In the genomic region with DNA sequence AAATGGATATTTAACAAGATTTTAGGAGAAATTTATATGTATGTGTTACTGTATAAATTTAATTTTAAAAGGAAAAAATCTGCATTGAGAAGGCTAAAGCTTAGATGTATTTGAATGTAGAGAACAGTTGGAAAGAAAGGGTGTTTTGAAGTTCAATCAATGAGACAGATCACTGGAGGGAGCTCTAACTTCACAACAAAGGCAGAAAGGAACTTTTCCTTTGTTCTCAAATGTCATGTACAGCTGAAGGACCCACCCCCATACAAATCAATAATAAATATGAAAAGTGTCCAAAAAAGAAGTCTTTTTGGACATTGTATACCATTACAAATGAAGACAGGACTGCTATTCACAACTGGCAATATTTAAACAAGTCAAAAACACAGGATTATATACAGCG, we compare ENCODE assay signal across 12 cellular contexts.
A peak's percentile ranks its signal among the peaks of the same experiment; 100 is the strongest.
DNase-seq lines count a peak whose midpoint lies in the region; ATAC-seq, FAIRE-seq and TF ChIP-seq lines count a peak whose summit lies in the region.
"Had no signal": no experiment of that assay in that cellular context is flagged by ENCODE, and none has a peak within 500 bp of the region (broad histone marks: within the 10 kb centered on the region; RNA-seq: fewer than 3 reads in every experiment).

No MANE protein-coding gene starts in this region.

- peak; percentile 51 for ATAC-seq in WTC11
- ATAC-seq in HG02970 (IDR thresholded peaks at IDR 0.05; ENCODE audit: low FRiP score, unreplicated experiment) = no peak

- TF ChIP-seq POLR2A in GM12892 (IDR thresholded peaks at IDR 0.05; ENCODE audit: low read depth, low read length) = no peak

- CTCF ChIA-PET in WTC11 (lab: Charles Lee) = interaction anchor here (0.6 to 1.5 kb wide), 8 partner anchors 9 to 1311 kb away, joined by 3 to 8 read pairs (median 4); no protein-coding TSS in a partner anchor

- POLR2A ChIA-PET in WTC11 (lab: Charles Lee) = no interaction called here

- H3K4me3 Mint-ChIP-seq in WTC11 (no peak overlapping the region), nephron (no peak overlapping the region)

- no peak overlapping the region for H3K27ac ChIP-seq in small intestine (ENCODE audit: low read depth in 1 of 2, low read length in 1 of 2)

- H3K9me3 ChIP-seq in small intestine (ENCODE audit: control insufficient read depth, low read depth) = peaks cover 1% of the 10 kb centered on the region

- no peak for FAIRE-seq in GM12892 (lab: Jason Lieb, UNC)
- FAIRE-seq in small intestine (lab: Jason Lieb, UNC) = no peak
- FAIRE-seq: G401.6 had no signal

- H3K4me1 ChIP-seq in small intestine (ENCODE audit: control insufficient read depth in 2 of 2, insufficient read depth in 1 of 2, low read depth in 1 of 2, low read length in 1 of 2) = no peaks in the 10 kb centered on the region

- H3K27ac Mint-ChIP-seq in WTC11 (no peak overlapping the region), nephron (peak overlapping the region in 1 of 3 experiments; percentile 34)
- H3K27ac Mint-ChIP-seq: activated T-helper 2 cell treated with anti-CD3 and anti-CD28 coated beads, Interferon-gamma antibody, Interleukin-2, Interleukin-4, amounts not matched to agents 10 μg/mL and 5 μg/mL and 100 μg/mL, durations not matched to agents 14 hours and 24 hours and 36 hours had no signal

- peak; percentile 44 for DNase-seq in ELR (ENCODE audit: low read depth)
- peak in 2 of 3 experiments; percentile 10 to 72 for DNase-seq in NCI-H1417 (lab: John Stamatoyannopoulos, UW)
- no peak for DNase-seq in WTC11 (ENCODE audit: low spot score)
- DNase-seq in activated T-cell treated with anti-CD3 and anti-CD28 coated beads, Interleukin-2, amount 50 U/mL, for 1 hour = no peak
- DNase-seq in GM12892 (ENCODE audit: insufficient read length) = no peak
- no peak for DNase-seq in small intestine
- DNase-seq: hippocampal formation; stimulated activated CD4-positive, alpha-beta T cell treated with anti-CD3 and anti-CD28 coated beads, Interleukin-15, amount 100 ng/mL, for 24 hours had no signal

- H3K9me3 Mint-ChIP-seq in WTC11 (peaks cover 4% of the 10 kb centered on the region), nephron (peaks cover under 1% of the 10 kb centered on the region)
- H3K9me3 Mint-ChIP-seq: activated T-helper 2 cell treated with anti-CD3 and anti-CD28 coated beads, Interferon-gamma antibody, Interleukin-2, Interleukin-4, amounts not matched to agents 10 μg/mL and 5 μg/mL and 100 μg/mL, durations not matched to agents 14 hours and 24 hours and 36 hours had no signal

- no peaks in the 10 kb centered on the region for H3K4me1 Mint-ChIP-seq in WTC11
- H3K4me1 Mint-ChIP-seq in nephron = peaks cover 25% of the 10 kb centered on the region

- H3K27me3 ChIP-seq in small intestine (ENCODE audit: control insufficient read depth in 2 of 2, insufficient read depth in 2 of 2, low read length in 2 of 2) = no peaks in the 10 kb centered on the region

- 89 to 93% (median 89%) methylated on average over 1 of the region's 1 CpG for WGBS in small intestine, 3 donors

- no peaks in the 10 kb centered on the region for H3K36me3 ChIP-seq in small intestine (ENCODE audit: control insufficient read depth in 2 of 2, insufficient read depth in 2 of 2, low read length in 2 of 2)

- H3K4me3 ChIP-seq in small intestine (ENCODE audit: low read depth in 1 of 2, low read length in 2 of 2) = no peak overlapping the region

- TF ChIP-seq CTCF in WTC11 (IDR thresholded peaks at IDR 0.05) (no peak), nephron (IDR thresholded peaks at IDR 0.05; ENCODE audit: unreplicated experiment in 3 of 3) (peak; percentile 29 to 57 (median 46))

- H3K36me3 Mint-ChIP-seq in WTC11 (no peaks in the 10 kb centered on the region), nephron (ENCODE audit: low read depth) (no peaks in the 10 kb centered on the region)

- H3K27me3 Mint-ChIP-seq in WTC11 (ENCODE audit: low read depth) (no peaks in the 10 kb centered on the region), nephron (ENCODE audit: low read depth) (no peaks in the 10 kb centered on the region)

TF ChIP-seq in WTC11, 78 proteins besides CTCF, POLR2A, EP300 and RAD21 (continues in another document):
- TF ChIP-seq, protein P1, sequence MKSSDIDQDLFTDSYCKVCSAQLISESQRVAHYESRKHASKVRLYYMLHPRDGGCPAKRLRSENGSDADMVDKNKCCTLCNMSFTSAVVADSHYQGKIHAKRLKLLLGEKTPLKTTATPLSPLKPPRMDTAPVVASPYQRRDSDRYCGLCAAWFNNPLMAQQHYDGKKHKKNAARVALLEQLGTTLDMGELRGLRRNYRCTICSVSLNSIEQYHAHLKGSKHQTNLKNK (CRISPR knock-in tag; IDR thresholded peaks at IDR 0.05) = no peak
- no peak for TF ChIP-seq SMAD3 (CRISPR knock-in tag; IDR thresholded peaks at IDR 0.05; ENCODE audit: borderline replicate concordance)
- no peak for TF ChIP-seq OVOL2 (CRISPR knock-in tag; IDR thresholded peaks at IDR 0.05; ENCODE audit: borderline replicate concordance)
- TF ChIP-seq, protein P2, sequence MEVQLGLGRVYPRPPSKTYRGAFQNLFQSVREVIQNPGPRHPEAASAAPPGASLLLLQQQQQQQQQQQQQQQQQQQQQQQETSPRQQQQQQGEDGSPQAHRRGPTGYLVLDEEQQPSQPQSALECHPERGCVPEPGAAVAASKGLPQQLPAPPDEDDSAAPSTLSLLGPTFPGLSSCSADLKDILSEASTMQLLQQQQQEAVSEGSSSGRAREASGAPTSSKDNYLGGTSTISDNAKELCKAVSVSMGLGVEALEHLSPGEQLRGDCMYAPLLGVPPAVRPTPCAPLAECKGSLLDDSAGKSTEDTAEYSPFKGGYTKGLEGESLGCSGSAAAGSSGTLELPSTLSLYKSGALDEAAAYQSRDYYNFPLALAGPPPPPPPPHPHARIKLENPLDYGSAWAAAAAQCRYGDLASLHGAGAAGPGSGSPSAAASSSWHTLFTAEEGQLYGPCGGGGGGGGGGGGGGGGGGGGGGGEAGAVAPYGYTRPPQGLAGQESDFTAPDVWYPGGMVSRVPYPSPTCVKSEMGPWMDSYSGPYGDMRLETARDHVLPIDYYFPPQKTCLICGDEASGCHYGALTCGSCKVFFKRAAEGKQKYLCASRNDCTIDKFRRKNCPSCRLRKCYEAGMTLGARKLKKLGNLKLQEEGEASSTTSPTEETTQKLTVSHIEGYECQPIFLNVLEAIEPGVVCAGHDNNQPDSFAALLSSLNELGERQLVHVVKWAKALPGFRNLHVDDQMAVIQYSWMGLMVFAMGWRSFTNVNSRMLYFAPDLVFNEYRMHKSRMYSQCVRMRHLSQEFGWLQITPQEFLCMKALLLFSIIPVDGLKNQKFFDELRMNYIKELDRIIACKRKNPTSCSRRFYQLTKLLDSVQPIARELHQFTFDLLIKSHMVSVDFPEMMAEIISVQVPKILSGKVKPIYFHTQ (CRISPR knock-in tag; IDR thresholded peaks at IDR 0.05) = no peak
- no peak for TF ChIP-seq NFE2L1 (CRISPR knock-in tag; IDR thresholded peaks at IDR 0.05)
- TF ChIP-seq, protein P3, sequence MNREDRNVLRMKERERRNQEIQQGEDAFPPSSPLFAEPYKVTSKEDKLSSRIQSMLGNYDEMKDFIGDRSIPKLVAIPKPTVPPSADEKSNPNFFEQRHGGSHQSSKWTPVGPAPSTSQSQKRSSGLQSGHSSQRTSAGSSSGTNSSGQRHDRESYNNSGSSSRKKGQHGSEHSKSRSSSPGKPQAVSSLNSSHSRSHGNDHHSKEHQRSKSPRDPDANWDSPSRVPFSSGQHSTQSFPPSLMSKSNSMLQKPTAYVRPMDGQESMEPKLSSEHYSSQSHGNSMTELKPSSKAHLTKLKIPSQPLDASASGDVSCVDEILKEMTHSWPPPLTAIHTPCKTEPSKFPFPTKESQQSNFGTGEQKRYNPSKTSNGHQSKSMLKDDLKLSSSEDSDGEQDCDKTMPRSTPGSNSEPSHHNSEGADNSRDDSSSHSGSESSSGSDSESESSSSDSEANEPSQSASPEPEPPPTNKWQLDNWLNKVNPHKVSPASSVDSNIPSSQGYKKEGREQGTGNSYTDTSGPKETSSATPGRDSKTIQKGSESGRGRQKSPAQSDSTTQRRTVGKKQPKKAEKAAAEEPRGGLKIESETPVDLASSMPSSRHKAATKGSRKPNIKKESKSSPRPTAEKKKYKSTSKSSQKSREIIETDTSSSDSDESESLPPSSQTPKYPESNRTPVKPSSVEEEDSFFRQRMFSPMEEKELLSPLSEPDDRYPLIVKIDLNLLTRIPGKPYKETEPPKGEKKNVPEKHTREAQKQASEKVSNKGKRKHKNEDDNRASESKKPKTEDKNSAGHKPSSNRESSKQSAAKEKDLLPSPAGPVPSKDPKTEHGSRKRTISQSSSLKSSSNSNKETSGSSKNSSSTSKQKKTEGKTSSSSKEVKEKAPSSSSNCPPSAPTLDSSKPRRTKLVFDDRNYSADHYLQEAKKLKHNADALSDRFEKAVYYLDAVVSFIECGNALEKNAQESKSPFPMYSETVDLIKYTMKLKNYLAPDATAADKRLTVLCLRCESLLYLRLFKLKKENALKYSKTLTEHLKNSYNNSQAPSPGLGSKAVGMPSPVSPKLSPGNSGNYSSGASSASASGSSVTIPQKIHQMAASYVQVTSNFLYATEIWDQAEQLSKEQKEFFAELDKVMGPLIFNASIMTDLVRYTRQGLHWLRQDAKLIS (CRISPR knock-in tag; IDR thresholded peaks at IDR 0.05; ENCODE audit: borderline replicate concordance) = no peak
- TF ChIP-seq ETV6 (CRISPR knock-in tag; IDR thresholded peaks at IDR 0.05) = no peak
- TF ChIP-seq NR3C1 (CRISPR knock-in tag; conservative IDR thresholded peaks at IDR 0.05; ENCODE audit: low read depth) = no peak
- TF ChIP-seq, protein P4, sequence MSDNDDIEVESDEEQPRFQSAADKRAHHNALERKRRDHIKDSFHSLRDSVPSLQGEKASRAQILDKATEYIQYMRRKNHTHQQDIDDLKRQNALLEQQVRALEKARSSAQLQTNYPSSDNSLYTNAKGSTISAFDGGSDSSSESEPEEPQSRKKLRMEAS (CRISPR knock-in tag; IDR thresholded peaks at IDR 0.05) = no peak
- TF ChIP-seq, protein P5, sequence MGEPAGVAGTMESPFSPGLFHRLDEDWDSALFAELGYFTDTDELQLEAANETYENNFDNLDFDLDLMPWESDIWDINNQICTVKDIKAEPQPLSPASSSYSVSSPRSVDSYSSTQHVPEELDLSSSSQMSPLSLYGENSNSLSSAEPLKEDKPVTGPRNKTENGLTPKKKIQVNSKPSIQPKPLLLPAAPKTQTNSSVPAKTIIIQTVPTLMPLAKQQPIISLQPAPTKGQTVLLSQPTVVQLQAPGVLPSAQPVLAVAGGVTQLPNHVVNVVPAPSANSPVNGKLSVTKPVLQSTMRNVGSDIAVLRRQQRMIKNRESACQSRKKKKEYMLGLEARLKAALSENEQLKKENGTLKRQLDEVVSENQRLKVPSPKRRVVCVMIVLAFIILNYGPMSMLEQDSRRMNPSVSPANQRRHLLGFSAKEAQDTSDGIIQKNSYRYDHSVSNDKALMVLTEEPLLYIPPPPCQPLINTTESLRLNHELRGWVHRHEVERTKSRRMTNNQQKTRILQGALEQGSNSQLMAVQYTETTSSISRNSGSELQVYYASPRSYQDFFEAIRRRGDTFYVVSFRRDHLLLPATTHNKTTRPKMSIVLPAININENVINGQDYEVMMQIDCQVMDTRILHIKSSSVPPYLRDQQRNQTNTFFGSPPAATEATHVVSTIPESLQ (CRISPR knock-in tag; IDR thresholded peaks at IDR 0.05) = no peak
- TF ChIP-seq TP53 (CRISPR knock-in tag; IDR thresholded peaks at IDR 0.05) = no peak

Comparison
In these comparisons a context has a peak if more than half of its experiments do, and no peak if none do; other contexts are left out.
1. DNase-seq: peak in ELR (single experiment) and NCI-H1417 (2 of 3); none in WTC11 (single experiment), activated T-cell treated with anti-CD3 and anti-CD28 coated beads, Interleukin-2, amount 50 U/mL, for 1 hour (single experiment), GM12892 (single experiment) and small intestine (single experiment).